In genomic region chr9:7656648-7657047, GRCh38 we compare ENCODE assay signal across 19 cellular contexts.
DNase-seq lines count a peak whose midpoint lies in the region; ATAC-seq and TF ChIP-seq lines count a peak whose summit lies in the region.
"Had no signal": no experiment of that assay in that cellular context is flagged by ENCODE, and none has a peak within 500 bp of the region (broad histone marks: within the 10 kb centered on the region; RNA-seq: fewer than 3 reads in every experiment).

No MANE protein-coding gene starts in this region.

- H3K9me3 Mint-ChIP-seq in MCF 10A (ENCODE audit: unreplicated experiment): no peaks in the 10 kb centered on the region
- H3K9me3 Mint-ChIP-seq in stimulated activated naive CD8-positive, alpha-beta T cell treated with anti-CD3 and anti-CD28 coated beads, Interleukin-15, amount 100 ng/mL, for 72 hours: no peaks in the 10 kb centered on the region
- H3K9me3 Mint-ChIP-seq: stimulated activated naive CD8-positive, alpha-beta T cell treated with anti-CD3 and anti-CD28 coated beads, Interleukin-15, Interleukin-2, amounts not matched to agents 100 ng/mL and 50 ng/mL, for 24 hours had no signal

- POLR2A ChIA-PET in MCF 10A (lab: Yijun Ruan, JAX): interaction anchor here (0.5 kb wide), 1 partner anchor 521 kb away, joined by 3 read pairs; no protein-coding TSS in a partner anchor

- no peak overlapping the region for H3K4me3 ChIP-seq in coronary artery
- H3K4me3 ChIP-seq: lower lobe of right lung, smooth muscle cell had no signal

- no TSS peak for BruUV-seq in MCF 10A (replicated peaks; lab: Mats Ljungman, UMichigan)

- H3K4me1 Mint-ChIP-seq in MCF 10A (ENCODE audit: insufficient read depth, unreplicated experiment): peaks cover 8% of the 10 kb centered on the region
- peaks cover 6% of the 10 kb centered on the region for H3K4me1 Mint-ChIP-seq in stimulated activated naive CD8-positive, alpha-beta T cell treated with anti-CD3 and anti-CD28 coated beads, Interleukin-15, amount 100 ng/mL, for 72 hours

- H3K27ac Mint-ChIP-seq in MCF 10A (ENCODE audit: low read depth, unreplicated experiment): no peak overlapping the region
- H3K27ac Mint-ChIP-seq in stimulated activated naive CD8-positive, alpha-beta T cell treated with anti-CD3 and anti-CD28 coated beads, Interleukin-15, amount 100 ng/mL, for 72 hours: no peak overlapping the region
- H3K27ac Mint-ChIP-seq: activated naive CD8-positive, alpha-beta T cell treated with anti-CD3 and anti-CD28 coated beads for 36 hours; HFFc6; stimulated activated naive CD8-positive, alpha-beta T cell treated with anti-CD3 and anti-CD28 coated beads, Interleukin-15, Interleukin-2, amounts not matched to agents 100 ng/mL and 50 ng/mL, for 24 hours had no signal

- no peaks in the 10 kb centered on the region for H3K27me3 Mint-ChIP-seq in MCF 10A (ENCODE audit: insufficient read depth, unreplicated experiment)
- H3K27me3 Mint-ChIP-seq in stimulated activated naive CD8-positive, alpha-beta T cell treated with anti-CD3 and anti-CD28 coated beads, Interleukin-15, amount 100 ng/mL, for 72 hours: no peaks in the 10 kb centered on the region
- H3K27me3 Mint-ChIP-seq: activated naive CD8-positive, alpha-beta T cell treated with anti-CD3 and anti-CD28 coated beads for 36 hours; stimulated activated naive CD8-positive, alpha-beta T cell treated with anti-CD3 and anti-CD28 coated beads, Interleukin-15, Interleukin-2, amounts not matched to agents 100 ng/mL and 50 ng/mL, for 24 hours had no signal

- DNase-seq in NCI-H345 (lab: John Stamatoyannopoulos, UW) (peak; percentile 36), NCI-H345 treated with DMSO at 0.1 percent for 48 hours (lab: John Stamatoyannopoulos, UW; ENCODE audit: unreplicated experiment) (no peak), MCF 10A (ENCODE audit: unreplicated experiment) (peak; percentile 62), lung microvascular endothelial cell (ENCODE audit: low read depth in 2 of 2) (peak; percentile 70 to 72), coronary artery (ENCODE audit: low spot score) (no peak)
- DNase-seq in stimulated activated naive CD8-positive, alpha-beta T cell treated with anti-CD3 and anti-CD28 coated beads, Interleukin-15, amount 100 ng/mL, for 72 hours: no peak
- DNase-seq: ACHN; activated CD4-positive, alpha-beta T cell treated with anti-CD3 and anti-CD28 coated beads for 1 hour; activated naive CD8-positive, alpha-beta T cell treated with anti-CD3 and anti-CD28 coated beads for 36 hours; activated T-cell treated with anti-CD3 and anti-CD28 coated beads for 4 hours; HFFc6; hippocampal formation; lower lobe of right lung; MM.1S had no signal

- CTCF ChIA-PET in MCF 10A (lab: Yijun Ruan, JAX): interaction anchor here (0.6 kb wide), 1 partner anchor 19 kb away, joined by 3 read pairs; no protein-coding TSS in a partner anchor

- H3K36me3 Mint-ChIP-seq in MCF 10A (ENCODE audit: insufficient read depth, unreplicated experiment): no peaks in the 10 kb centered on the region

- no peak overlapping the region for H3K27ac ChIP-seq in coronary artery
- H3K27ac ChIP-seq: lower lobe of right lung had no signal

- no peak for TF ChIP-seq CTCF in MCF 10A (IDR thresholded peaks at IDR 0.05; ENCODE audit: unreplicated experiment)
- TF ChIP-seq CTCF in coronary artery (IDR thresholded peaks at IDR 0.05): no peak

- ATAC-seq in HG02852 (IDR thresholded peaks at IDR 0.05; ENCODE audit: unreplicated experiment) (no peak), GM19455 (IDR thresholded peaks at IDR 0.05; ENCODE audit: unreplicated experiment) (no peak)
- ATAC-seq in stimulated activated naive CD8-positive, alpha-beta T cell treated with anti-CD3 and anti-CD28 coated beads, Interleukin-15, amount 100 ng/mL, for 72 hours: no peak
- ATAC-seq: lower lobe of right lung, Panc1 had no signal

- no peak overlapping the region for H3K4me3 Mint-ChIP-seq in MCF 10A (ENCODE audit: unreplicated experiment)
- no peak overlapping the region for H3K4me3 Mint-ChIP-seq in stimulated activated naive CD8-positive, alpha-beta T cell treated with anti-CD3 and anti-CD28 coated beads, Interleukin-15, amount 100 ng/mL, for 72 hours
- H3K4me3 Mint-ChIP-seq: activated naive CD8-positive, alpha-beta T cell treated with anti-CD3 and anti-CD28 coated beads for 36 hours; HFFc6; stimulated activated naive CD8-positive, alpha-beta T cell treated with anti-CD3 and anti-CD28 coated beads, Interleukin-15, Interleukin-2, amounts not matched to agents 100 ng/mL and 50 ng/mL, for 24 hours had no signal

- intact Hi-C loops in MCF 10A (cut with micrococcal nuclease): no loop called here

Comparison
In these comparisons a context has a peak if more than half of its experiments do, and no peak if none do; other contexts are left out.
1. DNase-seq: peak in NCI-H345 (single experiment), MCF 10A (single experiment) and lung microvascular endothelial cell (2 of 2); none in NCI-H345 treated with DMSO at 0.1 percent for 48 hours (single experiment), coronary artery (single experiment) and stimulated activated naive CD8-positive, alpha-beta T cell treated with anti-CD3 and anti-CD28 coated beads, Interleukin-15, amount 100 ng/mL, for 72 hours (0 of 2).